In the genomic region with DNA sequence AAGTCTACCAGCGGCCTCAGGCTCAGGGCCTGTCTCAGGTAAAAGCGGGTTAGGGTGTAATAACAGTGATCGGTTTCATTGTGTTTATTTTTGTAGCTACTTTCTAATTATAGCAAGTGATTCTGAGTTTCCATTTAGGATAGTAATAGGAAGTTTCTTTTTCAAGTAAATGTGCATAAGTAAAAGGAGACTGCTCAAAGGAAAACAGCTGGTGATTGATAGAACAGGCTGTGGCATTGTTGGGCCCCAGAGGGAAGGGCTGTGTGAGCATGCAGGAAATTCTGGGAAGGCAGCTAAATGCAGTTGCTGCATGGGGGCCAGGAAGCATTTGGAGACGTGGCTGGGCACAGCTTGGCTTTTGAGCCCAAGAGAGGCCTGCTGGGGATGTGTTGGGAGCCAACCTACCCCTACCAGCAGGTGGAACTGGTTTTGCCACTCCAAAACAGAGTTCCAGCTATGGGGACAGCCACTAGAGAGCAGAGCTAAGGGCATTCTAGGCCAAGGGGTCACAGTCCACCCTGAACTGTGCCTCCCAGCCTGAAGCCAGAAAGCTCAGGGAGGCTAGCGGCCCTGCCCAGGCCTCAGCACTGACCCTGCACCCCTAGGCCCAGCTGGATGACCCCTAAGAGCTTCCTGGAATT, we compare ENCODE assay signal across 1 cellular context.
TF ChIP-seq lines count a peak whose summit lies in the region.

No MANE protein-coding gene starts in this region.

TF ChIP-seq in HepG2, 621 proteins besides CTCF, POLR2A, EP300 and RAD21 (continued from another document and continues in another):
- TF ChIP-seq NR2F6 (IDR thresholded peaks at IDR 0.05), result peak; percentile 74
- TF ChIP-seq NR2F6 (CRISPR knock-in tag; IDR thresholded peaks at IDR 0.05), result peak; percentile 85
- no peak for TF ChIP-seq ZC3H4 (CRISPR knock-in tag; IDR thresholded peaks at IDR 0.05; ENCODE audit: borderline replicate concordance)
- TF ChIP-seq ZNF850 (CRISPR knock-in tag; conservative IDR thresholded peaks at IDR 0.05), result no peak; the same call in 1 of the 2 replicates
- no peak for TF ChIP-seq ZEB1 (IDR thresholded peaks at IDR 0.05; ENCODE audit: insufficient replicate concordance, low read depth)
- TF ChIP-seq ZNF605 (CRISPR knock-in tag; IDR thresholded peaks at IDR 0.05), result no peak
- no peak for TF ChIP-seq RORA (CRISPR knock-in tag; IDR thresholded peaks at IDR 0.05)
- no peak for TF ChIP-seq SMARCE1 (IDR thresholded peaks at IDR 0.05; ENCODE audit: borderline replicate concordance)
- TF ChIP-seq GLI4 (CRISPR knock-in tag; IDR thresholded peaks at IDR 0.05; ENCODE audit: borderline replicate concordance), result no peak
- TF ChIP-seq ZNF180 (CRISPR knock-in tag; IDR thresholded peaks at IDR 0.05; ENCODE audit: borderline replicate concordance, low read depth), result no peak
- peak; percentile 17; the same call in 1 of the 2 replicates for TF ChIP-seq ZNF501 (CRISPR knock-in tag; IDR thresholded peaks at IDR 0.05)
- TF ChIP-seq ZNF720 (CRISPR knock-in tag; IDR thresholded peaks at IDR 0.05), result no peak
- 0 out of 2 replicates have a peak, but pooled peaks have one; percentile 21 for TF ChIP-seq KDM6A (CRISPR knock-in tag; IDR thresholded peaks at IDR 0.05; ENCODE audit: low read depth)
- TF ChIP-seq ZNF644 (CRISPR knock-in tag; IDR thresholded peaks at IDR 0.05; ENCODE audit: low read depth), result peak; percentile 85
- no peak for TF ChIP-seq CENPX (CRISPR knock-in tag; IDR thresholded peaks at IDR 0.05)
- TF ChIP-seq ZNF646 (CRISPR knock-in tag; IDR thresholded peaks at IDR 0.05), result no peak
- no peak for TF ChIP-seq SIX1 (CRISPR knock-in tag; IDR thresholded peaks at IDR 0.05; ENCODE audit: borderline replicate concordance)
- TF ChIP-seq, protein P1, sequence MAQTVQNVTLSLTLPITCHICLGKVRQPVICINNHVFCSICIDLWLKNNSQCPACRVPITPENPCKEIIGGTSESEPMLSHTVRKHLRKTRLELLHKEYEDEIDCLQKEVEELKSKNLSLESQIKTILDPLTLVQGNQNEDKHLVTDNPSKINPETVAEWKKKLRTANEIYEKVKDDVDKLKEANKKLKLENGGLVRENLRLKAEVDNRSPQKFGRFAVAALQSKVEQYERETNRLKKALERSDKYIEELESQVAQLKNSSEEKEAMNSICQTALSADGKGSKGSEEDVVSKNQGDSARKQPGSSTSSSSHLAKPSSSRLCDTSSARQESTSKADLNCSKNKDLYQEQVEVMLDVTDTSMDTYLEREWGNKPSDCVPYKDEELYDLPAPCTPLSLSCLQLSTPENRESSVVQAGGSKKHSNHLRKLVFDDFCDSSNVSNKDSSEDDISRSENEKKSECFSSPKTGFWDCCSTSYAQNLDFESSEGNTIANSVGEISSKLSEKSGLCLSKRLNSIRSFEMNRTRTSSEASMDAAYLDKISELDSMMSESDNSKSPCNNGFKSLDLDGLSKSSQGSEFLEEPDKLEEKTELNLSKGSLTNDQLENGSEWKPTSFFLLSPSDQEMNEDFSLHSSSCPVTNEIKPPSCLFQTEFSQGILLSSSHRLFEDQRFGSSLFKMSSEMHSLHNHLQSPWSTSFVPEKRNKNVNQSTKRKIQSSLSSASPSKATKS (CRISPR knock-in tag; IDR thresholded peaks at IDR 0.05), result no peak
- TF ChIP-seq NR1H2 (CRISPR knock-in tag; IDR thresholded peaks at IDR 0.05; ENCODE audit: borderline replicate concordance, low read depth), result peak; percentile 53; the same call in 1 of the 2 replicates
- no peak for TF ChIP-seq FOSL1 (CRISPR knock-in tag; IDR thresholded peaks at IDR 0.05; ENCODE audit: borderline replicate concordance)
- TF ChIP-seq ZNF441 (CRISPR knock-in tag; IDR thresholded peaks at IDR 0.05; ENCODE audit: borderline replicate concordance), result no peak
- TF ChIP-seq ZFY (CRISPR knock-in tag; IDR thresholded peaks at IDR 0.05), result peak; percentile 67
- no peak for TF ChIP-seq THYN1 (CRISPR knock-in tag; IDR thresholded peaks at IDR 0.05; ENCODE audit: borderline replicate concordance, low read depth)
- TF ChIP-seq, protein P2, sequence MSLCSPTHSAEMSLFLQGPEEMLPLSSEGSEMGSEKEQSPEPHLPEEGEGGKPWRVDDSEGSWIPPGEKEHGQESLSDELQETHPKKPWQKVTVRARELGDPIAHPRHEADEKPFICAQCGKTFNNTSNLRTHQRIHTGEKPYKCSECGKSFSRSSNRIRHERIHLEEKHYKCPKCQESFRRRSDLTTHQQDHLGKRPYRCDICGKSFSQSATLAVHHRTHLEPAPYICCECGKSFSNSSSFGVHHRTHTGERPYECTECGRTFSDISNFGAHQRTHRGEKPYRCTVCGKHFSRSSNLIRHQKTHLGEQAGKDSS (CRISPR knock-in tag; IDR thresholded peaks at IDR 0.05; ENCODE audit: borderline replicate concordance, low read depth), result peak; percentile 71; the same call in 1 of the 2 replicates
- no peak for TF ChIP-seq MZF1 (CRISPR knock-in tag; IDR thresholded peaks at IDR 0.05; ENCODE audit: borderline replicate concordance)
- TF ChIP-seq, protein P3, sequence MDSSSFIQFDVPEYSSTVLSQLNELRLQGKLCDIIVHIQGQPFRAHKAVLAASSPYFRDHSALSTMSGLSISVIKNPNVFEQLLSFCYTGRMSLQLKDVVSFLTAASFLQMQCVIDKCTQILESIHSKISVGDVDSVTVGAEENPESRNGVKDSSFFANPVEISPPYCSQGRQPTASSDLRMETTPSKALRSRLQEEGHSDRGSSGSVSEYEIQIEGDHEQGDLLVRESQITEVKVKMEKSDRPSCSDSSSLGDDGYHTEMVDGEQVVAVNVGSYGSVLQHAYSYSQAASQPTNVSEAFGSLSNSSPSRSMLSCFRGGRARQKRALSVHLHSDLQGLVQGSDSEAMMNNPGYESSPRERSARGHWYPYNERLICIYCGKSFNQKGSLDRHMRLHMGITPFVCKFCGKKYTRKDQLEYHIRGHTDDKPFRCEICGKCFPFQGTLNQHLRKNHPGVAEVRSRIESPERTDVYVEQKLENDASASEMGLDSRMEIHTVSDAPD (CRISPR knock-in tag; IDR thresholded peaks at IDR 0.05), result peak; percentile 68; the same call in 1 of the 2 replicates
- TF ChIP-seq ZNF292 (CRISPR knock-in tag; IDR thresholded peaks at IDR 0.05; ENCODE audit: borderline replicate concordance, low read depth), result peak; percentile 94; the same call in 1 of the 2 replicates
- TF ChIP-seq, protein P4, sequence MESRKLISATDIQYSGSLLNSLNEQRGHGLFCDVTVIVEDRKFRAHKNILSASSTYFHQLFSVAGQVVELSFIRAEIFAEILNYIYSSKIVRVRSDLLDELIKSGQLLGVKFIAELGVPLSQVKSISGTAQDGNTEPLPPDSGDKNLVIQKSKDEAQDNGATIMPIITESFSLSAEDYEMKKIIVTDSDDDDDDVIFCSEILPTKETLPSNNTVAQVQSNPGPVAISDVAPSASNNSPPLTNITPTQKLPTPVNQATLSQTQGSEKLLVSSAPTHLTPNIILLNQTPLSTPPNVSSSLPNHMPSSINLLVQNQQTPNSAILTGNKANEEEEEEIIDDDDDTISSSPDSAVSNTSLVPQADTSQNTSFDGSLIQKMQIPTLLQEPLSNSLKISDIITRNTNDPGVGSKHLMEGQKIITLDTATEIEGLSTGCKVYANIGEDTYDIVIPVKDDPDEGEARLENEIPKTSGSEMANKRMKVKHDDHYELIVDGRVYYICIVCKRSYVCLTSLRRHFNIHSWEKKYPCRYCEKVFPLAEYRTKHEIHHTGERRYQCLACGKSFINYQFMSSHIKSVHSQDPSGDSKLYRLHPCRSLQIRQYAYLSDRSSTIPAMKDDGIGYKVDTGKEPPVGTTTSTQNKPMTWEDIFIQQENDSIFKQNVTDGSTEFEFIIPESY (CRISPR knock-in tag; IDR thresholded peaks at IDR 0.05), result peak; percentile 46; the same call in 1 of the 2 replicates
- TF ChIP-seq HNF4G (IDR thresholded peaks at IDR 0.05; ENCODE audit: borderline replicate concordance, low read depth, low read length), result peak; percentile 82
- TF ChIP-seq HNF4G (CRISPR knock-in tag; IDR thresholded peaks at IDR 0.05; ENCODE audit: borderline replicate concordance, low read depth), result peak; percentile 89
- no peak for TF ChIP-seq FOXP1 (IDR thresholded peaks at IDR 0.05)
- no peak for TF ChIP-seq FOXP1 (CRISPR knock-in tag; IDR thresholded peaks at IDR 0.05)
- TF ChIP-seq SALL1 (CRISPR knock-in tag; IDR thresholded peaks at IDR 0.05), result peak; percentile 65
- TF ChIP-seq ZNF546 (CRISPR knock-in tag; conservative IDR thresholded peaks at IDR 0.05), result peak; percentile 57; the same call in 1 of the 2 replicates
- TF ChIP-seq NFATC3 (CRISPR knock-in tag; IDR thresholded peaks at IDR 0.05), result no peak
- TF ChIP-seq HNF1B (CRISPR knock-in tag; IDR thresholded peaks at IDR 0.05), result peak; percentile 51
- TF ChIP-seq STAG1 (CRISPR knock-in tag; IDR thresholded peaks at IDR 0.05), result peak; percentile 52
- TF ChIP-seq ZNF124 (CRISPR knock-in tag; IDR thresholded peaks at IDR 0.05), result no peak
- no peak for TF ChIP-seq ZNF230 (CRISPR knock-in tag; IDR thresholded peaks at IDR 0.05)
- TF ChIP-seq ZBTB7B (CRISPR knock-in tag; IDR thresholded peaks at IDR 0.05), result peak; percentile 30; the same call in 1 of the 2 replicates
- peak; percentile 42; the same call in 1 of the 2 replicates for TF ChIP-seq ZNF574 (CRISPR knock-in tag; IDR thresholded peaks at IDR 0.05)
- no peak for TF ChIP-seq ZNF746 (CRISPR knock-in tag; IDR thresholded peaks at IDR 0.05)
- no peak for TF ChIP-seq ZMAT3 (CRISPR knock-in tag; conservative IDR thresholded peaks at IDR 0.05)
- TF ChIP-seq JUN (CRISPR knock-in tag; IDR thresholded peaks at IDR 0.05), result no peak
